In genomic region chr2:138503087-138503442, GRCh38 we compare ENCODE assay signal across 8 cellular contexts. TPM values are rescaled to one million over a fixed set of nuclear protein-coding genes. Genes with fewer than 3 reads are reported as not detected.
DNase-seq lines count a peak whose midpoint lies in the region; ATAC-seq and TF ChIP-seq lines count a peak whose summit lies in the region.

No MANE protein-coding gene starts in this region.

- peaks cover 19% of the 10 kb centered on the region for H3F3A ChIP-seq in DOHH2 (ENCODE audit: control insufficient read depth, insufficient read depth)

- peak overlapping the region; percentile 99 for H3K4me3 Mint-ChIP-seq in activated CD4-positive, alpha-beta memory T cell treated with anti-CD3 and anti-CD28 coated beads for 36 hours
- H3K4me3 Mint-ChIP-seq in stimulated activated naive CD8-positive, alpha-beta T cell treated with anti-CD3 and anti-CD28 coated beads, Interleukin-15, amount 100 ng/mL, for 72 hours = peak overlapping the region; percentile 90 to 94

- peak overlapping the region; percentile 97 for H3K4me3 ChIP-seq in DOHH2 (ENCODE audit: low read length)
- peak overlapping the region; percentile 77 for H3K4me3 ChIP-seq in iPS-11a (ENCODE audit: low read depth, low read length)

- peak overlapping the region; percentile 86 for H3K27ac Mint-ChIP-seq in activated CD4-positive, alpha-beta memory T cell treated with anti-CD3 and anti-CD28 coated beads for 36 hours
- peak overlapping the region in 1 of 2 donors; percentile 97 for H3K27ac Mint-ChIP-seq in stimulated activated naive CD8-positive, alpha-beta T cell treated with anti-CD3 and anti-CD28 coated beads, Interleukin-15, amount 100 ng/mL, for 72 hours

- peaks cover 14% of the 10 kb centered on the region for H3K36me3 ChIP-seq in DOHH2 (ENCODE audit: control insufficient read depth, low read length)

- ATAC-seq in HG03442 (IDR thresholded peaks at IDR 0.05; ENCODE audit: unreplicated experiment) = peak; percentile 21
- peak; percentile 70 for ATAC-seq in stimulated activated naive CD8-positive, alpha-beta T cell treated with anti-CD3 and anti-CD28 coated beads, Interleukin-15, amount 100 ng/mL, for 72 hours
- no peak for ATAC-seq in HG03520 (IDR thresholded peaks at IDR 0.05; ENCODE audit: unreplicated experiment)

- no peaks in the 10 kb centered on the region for H3K9me2 ChIP-seq in DOHH2 (replicated peaks; ENCODE audit: control insufficient read depth, low read length)

- H3K27me3 Mint-ChIP-seq in activated CD4-positive, alpha-beta memory T cell treated with anti-CD3 and anti-CD28 coated beads for 36 hours = no peaks in the 10 kb centered on the region
- no peaks in the 10 kb centered on the region for H3K27me3 Mint-ChIP-seq in stimulated activated naive CD8-positive, alpha-beta T cell treated with anti-CD3 and anti-CD28 coated beads, Interleukin-15, amount 100 ng/mL, for 72 hours

- H3K27me3 ChIP-seq in DOHH2 (ENCODE audit: control insufficient read depth, low read length) = no peaks in the 10 kb centered on the region

- DNase-seq in activated CD4-positive, alpha-beta memory T cell treated with anti-CD3 and anti-CD28 coated beads for 36 hours = no peak
- no peak for DNase-seq in stimulated activated naive CD8-positive, alpha-beta T cell treated with anti-CD3 and anti-CD28 coated beads, Interleukin-15, amount 100 ng/mL, for 72 hours
- DNase-seq in dedifferentiated amniotic fluid mesenchymal stem cell (ENCODE audit: extremely low spot score) (no peak), NCI-H446 treated with DMSO at 0.1 percent for 48 hours (lab: John Stamatoyannopoulos, UW) (no peak)

- H3K4me1 ChIP-seq in DOHH2 (ENCODE audit: control insufficient read depth, low read length) = peaks cover 40% of the 10 kb centered on the region

- no peak for TF ChIP-seq CTCF in DOHH2 (IDR thresholded peaks at IDR 0.05; ENCODE audit: low read depth, low read length, poor library complexity, severe bottlenecking)

- H3K4me1 Mint-ChIP-seq in activated CD4-positive, alpha-beta memory T cell treated with anti-CD3 and anti-CD28 coated beads for 36 hours (ENCODE audit: low read depth) = peaks cover 41% of the 10 kb centered on the region
- peaks cover 29% of the 10 kb centered on the region for H3K4me1 Mint-ChIP-seq in stimulated activated naive CD8-positive, alpha-beta T cell treated with anti-CD3 and anti-CD28 coated beads, Interleukin-15, amount 100 ng/mL, for 72 hours

- H3K27ac ChIP-seq in DOHH2 (ENCODE audit: low read depth, low read length) = peak overlapping the region; percentile 87

- H3K4me2 ChIP-seq in DOHH2 (ENCODE audit: low read length) = peak overlapping the region; percentile 81

- peaks cover 68% of the 10 kb centered on the region for H3K79me2 ChIP-seq in DOHH2 (ENCODE audit: control insufficient read depth, low read length)

- peaks cover 4% of the 10 kb centered on the region for H3K36me3 Mint-ChIP-seq in activated CD4-positive, alpha-beta memory T cell treated with anti-CD3 and anti-CD28 coated beads for 36 hours

- no peaks in the 10 kb centered on the region for H3K9me3 ChIP-seq in DOHH2 (ENCODE audit: control insufficient read depth, insufficient read depth, low read length)

- no peaks in the 10 kb centered on the region for H4K20me1 ChIP-seq in DOHH2 (ENCODE audit: control insufficient read depth, insufficient read depth, low read depth, low read length)

- POLR2A ChIA-PET in activated CD4-positive, alpha-beta memory T cell treated with anti-CD3 and anti-CD28 coated beads for 36 hours (lab: Charles Lee) = interaction anchor here (0.9 to 1.6 kb wide), 3 partner anchors 9 to 33 kb away, joined by 3 read pairs; no protein-coding TSS in a partner anchor

- CTCF ChIA-PET in activated CD4-positive, alpha-beta memory T cell treated with anti-CD3 and anti-CD28 coated beads for 36 hours (lab: Charles Lee) = interaction anchor here (1.0 kb wide), 1 partner anchor 7 kb away, joined by 3 read pairs; no protein-coding TSS in a partner anchor

- H3K9me3 Mint-ChIP-seq in activated CD4-positive, alpha-beta memory T cell treated with anti-CD3 and anti-CD28 coated beads for 36 hours = no peaks in the 10 kb centered on the region
- no peaks in the 10 kb centered on the region for H3K9me3 Mint-ChIP-seq in stimulated activated naive CD8-positive, alpha-beta T cell treated with anti-CD3 and anti-CD28 coated beads, Interleukin-15, amount 100 ng/mL, for 72 hours

- intact Hi-C loops in activated CD4-positive, alpha-beta memory T cell treated with anti-CD3 and anti-CD28 coated beads for 36 hours (cut with micrococcal nuclease) = loop anchor here (1.0 to 10.0 kb wide), 3 partner anchors 13 to 548 kb away; no protein-coding TSS in a partner anchor

RNA-seq across cellular contexts. Expression of gene SPOPL, which starts 1.5 kb away (rescaled TPM):
- 10 to 100 TPM; 10.6 to 12.3 TPM for total RNA-seq in activated CD4-positive, alpha-beta memory T cell treated with anti-CD3 and anti-CD28 coated beads for 36 hours
